10 cellular contexts compared by ENCODE assay signal in genomic region chr18:45850021-45850420, GRCh38. TPM values are rescaled to one million over a fixed set of nuclear protein-coding genes. Genes with fewer than 3 reads are reported as not detected.
A peak's percentile ranks its signal among the peaks of the same experiment; 100 is the strongest.
DNase-seq lines count a peak whose midpoint lies in the region; ATAC-seq, FAIRE-seq and TF ChIP-seq lines count a peak whose summit lies in the region.
"Had no signal": no experiment of that assay in that cellular context is flagged by ENCODE, and none has a peak within 500 bp of the region (broad histone marks: within the 10 kb centered on the region; RNA-seq: fewer than 3 reads in every experiment).

No MANE protein-coding gene starts in this region.

- 82 to 85% methylated on average over 10 of the region's 10 CpGs for WGBS in thyroid gland, 2 donors

- no peaks in the 10 kb centered on the region for H3K4me1 ChIP-seq in thyroid gland

- no peaks in the 10 kb centered on the region for H3K27me3 ChIP-seq in thyroid gland

- peak; percentile 40 for TF ChIP-seq CTCF in AG10803 (conservative IDR thresholded peaks at IDR 0.05; ENCODE audit: low read length)
- TF ChIP-seq CTCF in thyroid gland (IDR thresholded peaks at IDR 0.05): peak in 1 of 6 experiments; percentile 7

- H3K4me3 ChIP-seq in AG10803 (ENCODE audit: low read length) (no peak overlapping the region), thyroid gland (replicated peaks in 1 of 3) (no peak overlapping the region)

- DNase-seq in AG10803 (ENCODE audit: low read depth) (no peak), RKO (ENCODE audit: low spot score) (peak; percentile 15), iPS-NIHi11 (ENCODE audit: low spot score) (peak; percentile 43), GM12891 (ENCODE audit: insufficient read length, low spot score) (no peak), NCI-H526 treated with DMSO at 0.1 percent for 48 hours (lab: John Stamatoyannopoulos, UW) (no peak), thyroid gland (no peak)
- DNase-seq: activated effector memory CD4-positive, alpha-beta T cell treated with anti-CD3 and anti-CD28 coated beads, Interleukin-2, amount 50 U/mL, for 16 hours; SIG-M5 had no signal

- H3K9me3 ChIP-seq in thyroid gland: no peaks in the 10 kb centered on the region

- intact Hi-C loops in thyroid gland (cut with DNase I): no loop called here

- ATAC-seq in GM21360 (IDR thresholded peaks at IDR 0.05; ENCODE audit: unreplicated experiment) (peak; percentile 60), GM21526 (IDR thresholded peaks at IDR 0.05; ENCODE audit: low FRiP score, unreplicated experiment) (no peak)

- TF ChIP-seq POLR2A in GM12891 (IDR thresholded peaks at IDR 0.05; ENCODE audit: low read depth, low read length) (no peak), thyroid gland (IDR thresholded peaks at IDR 0.05) (no peak)

- no peak overlapping the region for H3K27ac ChIP-seq in thyroid gland

- peaks cover 20 to 22% of the 10 kb centered on the region in 2 donors for H3K36me3 ChIP-seq in thyroid gland

- FAIRE-seq in GM12891 (lab: Jason Lieb, UNC): no peak

TF ChIP-seq in GM12891, 5 proteins besides CTCF, POLR2A, EP300 and RAD21:
- TF ChIP-seq POLR2AphosphoS5 (IDR thresholded peaks at IDR 0.05; ENCODE audit: low read depth, low read length): no peak
- no peak for TF ChIP-seq TAF1 (IDR thresholded peaks at IDR 0.05; ENCODE audit: low read depth, low read length)
- no peak for TF ChIP-seq SPI1 (IDR thresholded peaks at IDR 0.05; ENCODE audit: low read depth, low read length)
- TF ChIP-seq POU2F2 (IDR thresholded peaks at IDR 0.05; ENCODE audit: low read depth, low read length): no peak
- TF ChIP-seq PAX5 (IDR thresholded peaks at IDR 0.05; ENCODE audit: insufficient read depth, low read length, severe bottlenecking): no peak

RNA-seq across cellular contexts. Expression of gene SIGLEC15, which starts 24.5 kb away (rescaled TPM):
- 0.14 TPM for polyA plus RNA-seq in GM12891 (2012; ENCODE audit: low read depth, missing spikeins)
- 1 to 10 TPM in 1 of 4 donors, under 1 TPM in 2, not detected in 1; 0.33 to 4.0 (median 0.54) TPM for total RNA-seq in thyroid gland

Comparison
In these comparisons a context has a peak if more than half of its experiments do, and no peak if none do; other contexts are left out.
1. DNase-seq: peak in RKO (single experiment) and iPS-NIHi11 (single experiment); none in AG10803 (single experiment), GM12891 (single experiment), NCI-H526 treated with DMSO at 0.1 percent for 48 hours (single experiment) and thyroid gland (0 of 2).